27 cellular contexts compared by ENCODE assay signal in the genomic region with DNA sequence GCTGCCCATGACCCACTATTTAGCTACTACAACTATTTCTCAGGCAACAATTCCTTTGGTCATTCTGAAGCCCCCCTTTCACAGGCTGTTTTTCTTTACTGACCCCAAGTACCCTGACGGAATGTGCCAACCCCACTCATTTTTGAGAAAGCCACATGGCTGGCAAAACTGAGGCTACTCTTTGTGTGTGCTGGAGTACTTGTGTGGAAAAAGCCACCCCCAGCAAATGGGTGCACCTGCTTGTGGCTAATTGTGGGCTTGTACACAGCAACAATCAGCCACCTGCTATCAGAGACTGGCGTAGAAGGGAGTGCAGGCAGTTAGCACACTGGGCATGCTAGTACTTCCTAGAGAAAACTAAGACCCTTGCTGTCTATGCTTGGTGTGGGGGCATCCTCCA.
A peak's percentile ranks its signal among the peaks of the same experiment; 100 is the strongest.
DNase-seq lines count a peak whose midpoint lies in the region; ATAC-seq, FAIRE-seq and TF ChIP-seq lines count a peak whose summit lies in the region.
"Had no signal": no experiment of that assay in that cellular context is flagged by ENCODE, and none has a peak within 500 bp of the region (broad histone marks: within the 10 kb centered on the region; RNA-seq: fewer than 3 reads in every experiment).

No MANE protein-coding gene starts in this region.

- in situ Hi-C loops in mammary epithelial cell (cut with MboI; ENCODE audit: low sequenced_read_pairs in 2 of 2): no loop called here

- H3K4me3 Mint-ChIP-seq in MCF 10A (ENCODE audit: unreplicated experiment) (peak overlapping the region; percentile 23), mesothelial cell of epicardium (no peak overlapping the region)
- H3K4me3 Mint-ChIP-seq: activated B cell treated with CpG ODN at 0.5 μM for 24 hours; activated CD8-positive, alpha-beta T cell treated with anti-CD3 and anti-CD28 coated beads, Interleukin-2, amount 10 ng/mL, durations not matched to agents 7 days and 5 days; CD14-positive monocyte; endodermal cell; H9; naive thymus-derived CD4-positive, alpha-beta T cell; stimulated activated naive CD8-positive, alpha-beta T cell treated with anti-CD3 and anti-CD28 coated beads, Interleukin-15, Interleukin-2, amounts not matched to agents 100 ng/mL and 50 ng/mL, for 24 hours had no signal

- H3K4me1 ChIP-seq in mammary epithelial cell (ENCODE audit: insufficient read depth, low read length) (peaks cover 6% of the 10 kb centered on the region), RWPE2 (ENCODE audit: insufficient read depth, poor library complexity, severe bottlenecking) (peaks cover 6% of the 10 kb centered on the region), Peyer's patch (no peaks in the 10 kb centered on the region), pancreas (no peaks in the 10 kb centered on the region)
- H3K4me1 ChIP-seq: sigmoid colon, SJCRH30, uterus had no signal

- FAIRE-seq in pancreas (lab: Jason Lieb, UNC): no peak
- FAIRE-seq: colon had no signal

- TF ChIP-seq CTCF in MCF 10A (IDR thresholded peaks at IDR 0.05; ENCODE audit: unreplicated experiment) (no peak), mammary epithelial cell (conservative IDR thresholded peaks at IDR 0.05 in 1 of 2, IDR thresholded peaks at IDR 0.05 in 1 of 2; ENCODE audit: extremely low read depth in 1 of 2, insufficient read depth in 1 of 2, low read depth in 1 of 2, low read length in 2 of 2) (no peak), RWPE2 (IDR thresholded peaks at IDR 0.05; ENCODE audit: poor library complexity, severe bottlenecking) (no peak), mesothelial cell of epicardium (IDR thresholded peaks at IDR 0.05; ENCODE audit: unreplicated experiment) (no peak), Peyer's patch (IDR thresholded peaks at IDR 0.05) (no peak), pancreas (IDR thresholded peaks at IDR 0.05) (no peak)

- POLR2A ChIA-PET in MCF 10A (lab: Yijun Ruan, JAX): interaction anchor here (0.6 to 3.4 kb wide), 4 partner anchors 8 to 28 kb away, joined by 3 to 11 read pairs (median 7); no protein-coding TSS in a partner anchor

- H4K20me1 ChIP-seq in mammary epithelial cell (ENCODE audit: insufficient read depth, low read length): no peaks in the 10 kb centered on the region

- H3K27me3 Mint-ChIP-seq in MCF 10A (ENCODE audit: insufficient read depth, unreplicated experiment) (no peaks in the 10 kb centered on the region), mesothelial cell of epicardium (ENCODE audit: low read depth) (no peaks in the 10 kb centered on the region)
- H3K27me3 Mint-ChIP-seq: activated B cell treated with CpG ODN at 0.5 μM for 24 hours; naive thymus-derived CD4-positive, alpha-beta T cell; stimulated activated naive CD8-positive, alpha-beta T cell treated with anti-CD3 and anti-CD28 coated beads, Interleukin-15, Interleukin-2, amounts not matched to agents 100 ng/mL and 50 ng/mL, for 24 hours had no signal

- CTCF ChIA-PET in MCF 10A (lab: Yijun Ruan, JAX): interaction anchor here (1.1 to 1.2 kb wide), 2 partner anchors 13 to 78 kb away, joined by 3 read pairs; no protein-coding TSS in a partner anchor
- CTCF ChIA-PET in mammary epithelial cell (lab: Charles Lee; ENCODE audit: low non-redundant PET): no interaction called here

- H3K4me1 Mint-ChIP-seq in MCF 10A (ENCODE audit: insufficient read depth, unreplicated experiment): peaks cover 25% of the 10 kb centered on the region
- H3K4me1 Mint-ChIP-seq in mesothelial cell of epicardium: peaks cover 73% of the 10 kb centered on the region
- H3K4me1 Mint-ChIP-seq: activated B cell treated with CpG ODN at 0.5 μM for 24 hours had no signal

- no peaks in the 10 kb centered on the region for H3K36me3 ChIP-seq in mammary epithelial cell (ENCODE audit: insufficient read depth, low read length)
- no peaks in the 10 kb centered on the region for H3K36me3 ChIP-seq in RWPE2 (ENCODE audit: low read depth)
- H3K36me3 ChIP-seq in Peyer's patch: no peaks in the 10 kb centered on the region
- H3K36me3 ChIP-seq in pancreas: no peaks in the 10 kb centered on the region
- H3K36me3 ChIP-seq: sigmoid colon, SJCRH30, uterus had no signal

- no peaks in the 10 kb centered on the region for H3K79me2 ChIP-seq in mammary epithelial cell (ENCODE audit: insufficient read depth, low read length)

- ATAC-seq in RWPE2 (ENCODE audit: low read depth) (no peak), pancreas (no peak)
- ATAC-seq: activated CD8-positive, alpha-beta T cell treated with anti-CD3 and anti-CD28 coated beads, Interleukin-2, amount 10 ng/mL, durations not matched to agents 7 days and 5 days; lower lobe of right lung; naive thymus-derived CD4-positive, alpha-beta T cell had no signal

- H3K27ac Mint-ChIP-seq in MCF 10A (ENCODE audit: low read depth, unreplicated experiment) (no peak overlapping the region), mesothelial cell of epicardium (peak overlapping the region; percentile 87)
- H3K27ac Mint-ChIP-seq: activated B cell treated with CpG ODN at 0.5 μM for 24 hours; activated CD8-positive, alpha-beta T cell treated with anti-CD3 and anti-CD28 coated beads, Interleukin-2, amount 10 ng/mL, durations not matched to agents 7 days and 5 days; endodermal cell; naive thymus-derived CD4-positive, alpha-beta T cell; stimulated activated naive CD8-positive, alpha-beta T cell treated with anti-CD3 and anti-CD28 coated beads, Interleukin-15, Interleukin-2, amounts not matched to agents 100 ng/mL and 50 ng/mL, for 24 hours had no signal

- no TSS peak for BruUV-seq in MCF 10A (replicated peaks; lab: Mats Ljungman, UMichigan)
- BruUV-seq in mammary epithelial cell (replicated peaks; lab: Mats Ljungman, UMichigan): no TSS peak

- dilution Hi-C loops in mammary epithelial cell (cut with HindIII; ENCODE audit: low sequenced_read_pairs): no loop called here

- no peaks in the 10 kb centered on the region for H3K9me3 ChIP-seq in mammary epithelial cell (replicated peaks; ENCODE audit: insufficient read depth, low read length)
- no peaks in the 10 kb centered on the region for H3K9me3 ChIP-seq in RWPE2 (ENCODE audit: severe bottlenecking)
- H3K9me3 ChIP-seq in Peyer's patch: no peaks in the 10 kb centered on the region
- no peaks in the 10 kb centered on the region for H3K9me3 ChIP-seq in pancreas
- H3K9me3 ChIP-seq: heart right ventricle, lower lobe of right lung, sigmoid colon, SJCRH30, uterus had no signal

- intact Hi-C loops in MCF 10A (cut with micrococcal nuclease): no loop called here
- intact Hi-C loops in mammary epithelial cell (cut with micrococcal nuclease): no loop called here
- intact Hi-C loops in pancreas (cut with DNase I): no loop called here

- H3K36me3 Mint-ChIP-seq in MCF 10A (ENCODE audit: insufficient read depth, unreplicated experiment) (no peaks in the 10 kb centered on the region), mesothelial cell of epicardium (peaks cover 7% of the 10 kb centered on the region)

- no peak overlapping the region for H3K4me2 ChIP-seq in mammary epithelial cell (ENCODE audit: insufficient read depth, low read depth, low read length)

- H3K9me3 Mint-ChIP-seq in MCF 10A (ENCODE audit: unreplicated experiment): no peaks in the 10 kb centered on the region
- H3K9me3 Mint-ChIP-seq in mesothelial cell of epicardium: no peaks in the 10 kb centered on the region
- H3K9me3 Mint-ChIP-seq: activated B cell treated with CpG ODN at 0.5 μM for 24 hours; endodermal cell; H9; stimulated activated naive CD8-positive, alpha-beta T cell treated with anti-CD3 and anti-CD28 coated beads, Interleukin-15, Interleukin-2, amounts not matched to agents 100 ng/mL and 50 ng/mL, for 24 hours had no signal

- TF ChIP-seq POLR2A in Peyer's patch (IDR thresholded peaks at IDR 0.05): no peak

- 100% methylated on average over 2 of the region's 2 CpGs for WGBS in mammary epithelial cell (ENCODE audit: low coverage, missing lambda C conversion rate)
- WGBS in pancreas, 2 donors: 84 to 96% methylated on average over 2 of the region's 2 CpGs

- no peak for DNase-seq in MCF 10A (ENCODE audit: unreplicated experiment)
- DNase-seq in mammary epithelial cell: no peak
- no peak for DNase-seq in RWPE2 (ENCODE audit: low spot score)
- no peak for DNase-seq in mesothelial cell of epicardium (ENCODE audit: low spot score in 2 of 2, unreplicated experiment in 2 of 2)
- no peak for DNase-seq in DMS153 (lab: John Stamatoyannopoulos, UW)
- no peak for DNase-seq in T-helper 1 cell
- DNase-seq in Peyer's patch: no peak
- DNase-seq in pancreas: no peak
- DNase-seq: activated B cell treated with CpG ODN at 0.5 μM for 24 hours; activated CD8-positive, alpha-beta T cell treated with anti-CD3 and anti-CD28 coated beads, Interleukin-2, amount 10 ng/mL, durations not matched to agents 7 days and 5 days; activated naive CD4-positive, alpha-beta T cell treated with anti-CD3 and anti-CD28 coated beads, Interleukin-2, amount 50 U/mL, for 16 hours; activated T-cell treated with anti-CD3 and anti-CD28 coated beads, Interleukin-2, amount 50 U/mL, for 48 hours; DMS53; endodermal cell; H9; heart right ventricle; lower lobe of right lung; naive thymus-derived CD4-positive, alpha-beta T cell; NCI-H187 treated with DMSO at 0.1 percent for 48 hours; NCI-H510A treated with DMSO at 0.1 percent for 48 hours; sigmoid colon; SJCRH30; stimulated activated CD4-positive, alpha-beta T cell treated with anti-CD3 and anti-CD28 coated beads, Interleukin-2, amount 100 ng/mL, for 24 hours; uterus had no signal

- no peak overlapping the region for H2AFZ ChIP-seq in mammary epithelial cell (ENCODE audit: low read depth, low read length)

- no peak overlapping the region for H3K9ac ChIP-seq in mammary epithelial cell (ENCODE audit: insufficient read depth, low read length)

- H3K4me3 ChIP-seq in mammary epithelial cell (replicated peaks in 1 of 3; ENCODE audit: insufficient read depth in 1 of 3, low read depth in 2 of 3, low read length in 3 of 3) (no peak overlapping the region), RWPE2 (ENCODE audit: severe bottlenecking) (no peak overlapping the region), Peyer's patch (no peak overlapping the region), pancreas (no peak overlapping the region)
- H3K4me3 ChIP-seq: heart right ventricle, lower lobe of right lung, sigmoid colon, SJCRH30, uterus had no signal

- H3K27me3 ChIP-seq in mammary epithelial cell (ENCODE audit: insufficient read depth, low read length): no peaks in the 10 kb centered on the region
- no peaks in the 10 kb centered on the region for H3K27me3 ChIP-seq in RWPE2 (ENCODE audit: insufficient read depth, poor library complexity, severe bottlenecking)
- no peaks in the 10 kb centered on the region for H3K27me3 ChIP-seq in Peyer's patch
- no peaks in the 10 kb centered on the region for H3K27me3 ChIP-seq in pancreas
- H3K27me3 ChIP-seq: heart right ventricle, sigmoid colon, SJCRH30, uterus had no signal

- H3K27ac ChIP-seq in mammary epithelial cell (ENCODE audit: insufficient read depth, low read depth, low read length): no peak overlapping the region
- H3K27ac ChIP-seq in RWPE2 (ENCODE audit: poor library complexity, severe bottlenecking): peak overlapping the region; percentile 1
- H3K27ac ChIP-seq in Peyer's patch: no peak overlapping the region
- H3K27ac ChIP-seq in pancreas: peak overlapping the region in 2 of 4 donors; percentile 23 to 31
- H3K27ac ChIP-seq: heart right ventricle, lower lobe of right lung, sigmoid colon, SJCRH30, uterus had no signal
